Comparison of ENCODE assay signal across 20 cellular contexts in the genomic region with DNA sequence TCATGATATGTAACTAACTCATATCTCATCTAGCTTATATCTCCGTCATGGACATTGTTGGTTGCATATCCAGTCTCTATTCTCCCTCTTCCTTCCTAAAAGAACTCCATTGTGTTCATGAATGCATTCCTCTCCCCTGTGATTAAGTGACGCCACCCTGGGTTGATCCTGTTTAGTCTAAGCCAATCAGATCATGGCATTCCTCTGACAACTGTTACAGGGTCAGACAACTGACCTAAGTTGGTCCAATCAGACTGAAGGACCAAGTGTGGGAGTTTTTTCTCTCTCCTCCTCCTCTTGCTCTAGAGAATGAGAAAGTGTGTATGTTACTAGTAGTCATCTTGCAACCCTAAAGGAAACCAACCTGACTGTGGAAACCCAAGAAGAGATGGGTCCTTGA. TPM values are rescaled to one million over a fixed set of nuclear protein-coding genes. Genes with fewer than 3 reads are reported as not detected.
A peak's percentile ranks its signal among the peaks of the same experiment; 100 is the strongest.
DNase-seq lines count a peak whose midpoint lies in the region; ATAC-seq, FAIRE-seq and TF ChIP-seq lines count a peak whose summit lies in the region.
"Had no signal": no experiment of that assay in that cellular context is flagged by ENCODE, and none has a peak within 500 bp of the region (broad histone marks: within the 10 kb centered on the region; RNA-seq: fewer than 3 reads in every experiment).

No MANE protein-coding gene starts in this region.

- no peak overlapping the region for H3K23ac ChIP-seq in IMR-90 (ENCODE audit: low read depth, low read length)

- no peak for TF ChIP-seq POLR2A in IMR-90 (IDR thresholded peaks at IDR 0.05; ENCODE audit: low read depth, low read length)

- POLR2A ChIA-PET in IMR-90 (lab: Charles Lee; ENCODE audit: unreplicated experiment), result no interaction called here

- no peak for TF ChIP-seq CTCF in IMR-90 (conservative IDR thresholded peaks at IDR 0.05; ENCODE audit: low read depth, low read length)
- TF ChIP-seq CTCF in bronchial epithelial cell (IDR thresholded peaks at IDR 0.05; ENCODE audit: insufficient read depth, low read length, severe bottlenecking), result no peak
- TF ChIP-seq CTCF in CD14-positive monocyte (IDR thresholded peaks at IDR 0.05), result no peak

- no peaks in the 10 kb centered on the region for H3K36me3 Mint-ChIP-seq in CD14-positive monocyte
- H3K36me3 Mint-ChIP-seq: activated naive CD4-positive, alpha-beta T cell treated with anti-CD3 and anti-CD28 coated beads, Interleukin-2, amount 50 U/mL, for 24 hours had no signal

- no peak for TF ChIP-seq RAD21 in IMR-90 (IDR thresholded peaks at IDR 0.05; ENCODE audit: low read length)

- H3K9me1 ChIP-seq in IMR-90 (ENCODE audit: insufficient read depth, low read length), result no peaks in the 10 kb centered on the region

- H3K9me3 Mint-ChIP-seq in CD14-positive monocyte, result peaks cover 0 to 5% (median 0%) of the 10 kb centered on the region in 7 donors
- H3K9me3 Mint-ChIP-seq: activated naive CD4-positive, alpha-beta T cell treated with anti-CD3 and anti-CD28 coated beads, Interleukin-2, amount 50 U/mL, for 24 hours; stimulated activated naive CD8-positive, alpha-beta T cell treated with anti-CD3 and anti-CD28 coated beads, Interleukin-15, Interleukin-2, amounts not matched to agents 100 ng/mL and 50 ng/mL, for 24 hours had no signal

- H3K27ac ChIP-seq in ACC112 (ENCODE audit: low read depth, low read length) (peak overlapping the region; percentile 41; the same call in 1 of the 2 replicates), IMR-90 (ENCODE audit: insufficient read depth, low read length) (no peak overlapping the region)
- H3K27ac ChIP-seq: HL-60, uterus had no signal

- H2BK15ac ChIP-seq in IMR-90 (ENCODE audit: low read depth, low read length), result no peak overlapping the region

- H2BK20ac ChIP-seq in IMR-90 (ENCODE audit: low read depth, low read length), result no peak overlapping the region

- H4K20me1 ChIP-seq in IMR-90 (ENCODE audit: insufficient read depth, low read length), result no peaks in the 10 kb centered on the region

- H3K4me2 ChIP-seq in IMR-90 (ENCODE audit: low read depth, low read length), result no peak overlapping the region

- H4K91ac ChIP-seq in IMR-90 (ENCODE audit: insufficient read depth, low read depth, low read length), result no peak overlapping the region

- H3K56ac ChIP-seq in IMR-90 (ENCODE audit: extremely low read depth, insufficient read depth, low read length), result no peak overlapping the region

- H3K9ac ChIP-seq in IMR-90 (ENCODE audit: low read depth, low read length), result no peak overlapping the region

- H3K18ac ChIP-seq in IMR-90 (ENCODE audit: low read depth, low read length), result no peak overlapping the region

- dilution Hi-C loops in IMR-90 (cut with HindIII; ENCODE audit: low sequenced_read_pairs, unreplicated experiment), result no loop called here

- H3K4me1 Mint-ChIP-seq in CD14-positive monocyte, result peaks cover 9% of the 10 kb centered on the region

- WGBS in IMR-90 (ENCODE audit: extremely low coverage in 2 of 2, insufficient read length in 1 of 2), 2 experiments, result 100% methylated on average over 1 of the region's 2 CpGs; no CpG with 5 or more reads in 1 of the 2 experiments

- H3K79me1 ChIP-seq in IMR-90 (ENCODE audit: low read depth in 1 of 2, low read length in 2 of 2), result peaks cover 0 to 9% of the 10 kb centered on the region in 2 experiments; a peak in 2 of 4 replicates

- H3K4ac ChIP-seq in IMR-90 (ENCODE audit: low read depth, low read length), result no peak overlapping the region

- peaks cover 23% of the 10 kb centered on the region for H3K79me2 ChIP-seq in ACC112 (ENCODE audit: control insufficient read depth, insufficient read depth, low read length, unreplicated experiment)

- no TSS peak for BruUV-seq in IMR-90 (replicated peaks; lab: Mats Ljungman, UMichigan)

- FAIRE-seq in bronchial epithelial cell (lab: Jason Lieb, UNC), result no peak

- in situ Hi-C loops in IMR-90 (cut with MboI; ENCODE audit: low sequenced_read_pairs), result loop anchor here (5.0 to 10.0 kb wide), 3 partner anchors 119 to 207 kb away; a partner anchor contains a TSS

- no peak overlapping the region for H2AK9ac ChIP-seq in IMR-90 (replicated peaks; ENCODE audit: low read depth, low read length, poor library complexity)

- DNase-seq in IMR-90 (peak; percentile 40), bronchial epithelial cell (ENCODE audit: low read depth) (peak; percentile 49), iris pigment epithelial cell (ENCODE audit: low read depth) (peak; percentile 56), GOT3 (lab: John Stamatoyannopoulos, UW) (no peak), CD14-positive monocyte (ENCODE audit: low spot score) (no peak), CD1c-positive myeloid dendritic cell (ENCODE audit: extremely low spot score) (no peak)
- DNase-seq: activated CD8-positive, alpha-beta memory T cell treated with anti-CD3 and anti-CD28 coated beads, Interleukin-2, amount 50 U/mL, for 48 hours; cerebellar nuclear complex; NCI-H2029; nucleus accumbens; Right ventricle myocardium superior; T-helper 2 cell; uterus had no signal

- ATAC-seq in IMR-90 (ENCODE audit: low read depth) (no peak), GM19397 (IDR thresholded peaks at IDR 0.05; ENCODE audit: unreplicated experiment) (no peak)
- ATAC-seq: esophagus mucosa had no signal

- CTCF ChIA-PET in IMR-90 (lab: Yijun Ruan, JAX), result no interaction called here

- H2BK5ac ChIP-seq in IMR-90 (ENCODE audit: low read depth, low read length, poor library complexity, severe bottlenecking), result no peak overlapping the region

- H3K14ac ChIP-seq in IMR-90 (replicated peaks; ENCODE audit: low read depth, low read length), result no peak overlapping the region

- H3K36me3 ChIP-seq in ACC112 (ENCODE audit: insufficient read depth, low read length) (no peaks in the 10 kb centered on the region), IMR-90 (ENCODE audit: control insufficient read depth, insufficient read depth, low read length) (no peaks in the 10 kb centered on the region), bronchial epithelial cell (ENCODE audit: control insufficient read depth, insufficient read depth, low read length) (no peaks in the 10 kb centered on the region)
- H3K36me3 ChIP-seq: uterus had no signal

- H3K9me3 ChIP-seq in IMR-90 (ENCODE audit: control insufficient read depth, insufficient read depth, low read length), result no peaks in the 10 kb centered on the region
- H3K9me3 ChIP-seq: uterus had no signal

- peaks cover 52% of the 10 kb centered on the region for H3K4me1 ChIP-seq in ACC112 (ENCODE audit: control insufficient read depth, insufficient read depth, low read length, unreplicated experiment)
- peaks cover 4% of the 10 kb centered on the region for H3K4me1 ChIP-seq in IMR-90 (ENCODE audit: control insufficient read depth, insufficient read depth, low read length)
- H3K4me1 ChIP-seq: uterus had no signal

- no peak overlapping the region for H3K27ac Mint-ChIP-seq in CD14-positive monocyte
- H3K27ac Mint-ChIP-seq: activated naive CD4-positive, alpha-beta T cell treated with anti-CD3 and anti-CD28 coated beads, Interleukin-2, amount 50 U/mL, for 24 hours; stimulated activated naive CD8-positive, alpha-beta T cell treated with anti-CD3 and anti-CD28 coated beads, Interleukin-15, Interleukin-2, amounts not matched to agents 100 ng/mL and 50 ng/mL, for 24 hours had no signal

- no peak overlapping the region for H3K4me3 Mint-ChIP-seq in CD14-positive monocyte
- H3K4me3 Mint-ChIP-seq: activated naive CD4-positive, alpha-beta T cell treated with anti-CD3 and anti-CD28 coated beads, Interleukin-2, amount 50 U/mL, for 24 hours; stimulated activated naive CD8-positive, alpha-beta T cell treated with anti-CD3 and anti-CD28 coated beads, Interleukin-15, Interleukin-2, amounts not matched to agents 100 ng/mL and 50 ng/mL, for 24 hours had no signal

- no peak overlapping the region for H4K8ac ChIP-seq in IMR-90 (ENCODE audit: low read depth in 2 of 2, low read length in 2 of 2)

- H3K4me3 ChIP-seq in ACC112 (ENCODE audit: low read depth, low read length), result no peak overlapping the region
- H3K4me3 ChIP-seq in IMR-90 (ENCODE audit: insufficient read depth, low read depth, low read length), result no peak overlapping the region
- no peak overlapping the region for H3K4me3 ChIP-seq in bronchial epithelial cell (ENCODE audit: low read depth, low read length)
- H3K4me3 ChIP-seq: uterus had no signal

- no peak overlapping the region for H4K5ac ChIP-seq in IMR-90 (ENCODE audit: low read depth, low read length)

- H2AFZ ChIP-seq in ACC112 (ENCODE audit: low read length, unreplicated experiment) (no peak overlapping the region), IMR-90 (replicated peaks; ENCODE audit: low read length, poor library complexity) (no peak overlapping the region)

- intact Hi-C loops in IMR-90 (cut with micrococcal nuclease) (loop anchor here (10.0 kb wide), 1 partner anchor 341 kb away; no protein-coding TSS in a partner anchor), CD14-positive monocyte (cut with micrococcal nuclease) (loop anchor here (5.0 to 10.0 kb wide), 5 partner anchors 59 to 209 kb away; a partner anchor contains a TSS)

- no peak overlapping the region for H2BK120ac ChIP-seq in IMR-90 (ENCODE audit: low read depth, low read length)

- H3K27me3 ChIP-seq in ACC112 (ENCODE audit: insufficient read depth, low read length) (no peaks in the 10 kb centered on the region), IMR-90 (ENCODE audit: control insufficient read depth, insufficient read depth, low read length) (no peaks in the 10 kb centered on the region), bronchial epithelial cell (ENCODE audit: control insufficient read depth, insufficient read depth, low read length) (no peaks in the 10 kb centered on the region)
- H3K27me3 ChIP-seq: uterus had no signal

- no peak overlapping the region for H2AK5ac ChIP-seq in IMR-90 (ENCODE audit: low read depth, low read length)

- peaks cover 0 to 19% (median 0%) of the 10 kb centered on the region in 3 donors for H3K27me3 Mint-ChIP-seq in CD14-positive monocyte (ENCODE audit: low read depth in 3 of 3)
- H3K27me3 Mint-ChIP-seq: activated naive CD4-positive, alpha-beta T cell treated with anti-CD3 and anti-CD28 coated beads, Interleukin-2, amount 50 U/mL, for 24 hours; stimulated activated naive CD8-positive, alpha-beta T cell treated with anti-CD3 and anti-CD28 coated beads, Interleukin-15, Interleukin-2, amounts not matched to agents 100 ng/mL and 50 ng/mL, for 24 hours had no signal

TF ChIP-seq in IMR-90, 13 proteins besides CTCF, POLR2A, EP300 and RAD21 (continues in another document):
- TF ChIP-seq MXI1 (IDR thresholded peaks at IDR 0.05; ENCODE audit: borderline replicate concordance, low read depth, low read length), result no peak
- TF ChIP-seq RFX5 (IDR thresholded peaks at IDR 0.05; ENCODE audit: low read depth, low read length), result no peak

RNA-seq across cellular contexts. Expression of a gene that starts 3.6 kb away (rescaled TPM):
- total RNA-seq in IMR-90 (2012; rRNA removed), result 9.0 and 11.4 TPM in 2 replicates
- 14.2 and 15.2 TPM in 2 replicates for polyA plus RNA-seq in IMR-90 (2012; rRNA removed)
- 3.4 and 3.9 TPM in 2 replicates for polyA plus RNA-seq in IMR-90 (2012; cell fraction: cytosol; rRNA removed)
- polyA plus RNA-seq in IMR-90 (2012; cell fraction: nucleus; rRNA removed; ENCODE audit: low replicate concordance), result 1.4 and 4.0 TPM in 2 replicates
- total RNA-seq in bronchial epithelial cell, result 6.0 and 7.4 TPM in 2 replicates
- polyA plus RNA-seq in CD14-positive monocyte, result 1 to 10 TPM; 4.6 to 8.3 TPM

RNA-seq across cellular contexts. Expression of a gene that starts 3.7 kb away (rescaled TPM):
- total RNA-seq in IMR-90 (2012; rRNA removed), result not detected in 2 replicates
- polyA plus RNA-seq in IMR-90 (2012; rRNA removed), result not detected in 2 replicates
- not detected in 2 replicates for polyA plus RNA-seq in IMR-90 (2012; cell fraction: cytosol; rRNA removed)
- not detected in 2 replicates for polyA plus RNA-seq in IMR-90 (2012; cell fraction: nucleus; rRNA removed; ENCODE audit: low replicate concordance)
- not detected in 2 replicates for total RNA-seq in bronchial epithelial cell
- not detected for polyA plus RNA-seq in CD14-positive monocyte
- total RNA-seq: esophagus mucosa, mesenteric fat pad had no signal

Comparison
In these comparisons a context has a peak if more than half of its experiments do, and no peak if none do; other contexts are left out.
1. DNase-seq: peak in IMR-90 (single experiment), bronchial epithelial cell (single experiment) and iris pigment epithelial cell (single experiment); none in GOT3 (single experiment), CD14-positive monocyte (single experiment) and CD1c-positive myeloid dendritic cell (single experiment).